ENCODE assay signal across 21 cellular contexts in genomic region chrX:47208108-47208507, GRCh38.
"Had no signal": no experiment of that assay in that cellular context is flagged by ENCODE, and none has a peak within 500 bp of the region (broad histone marks: within the 10 kb centered on the region; RNA-seq: fewer than 3 reads in every experiment).

No MANE protein-coding gene starts in this region.

- H3K4me2 ChIP-seq: KMS-11 had no signal

- H3K27me3 ChIP-seq: SJSA1 had no signal

- H3K4me3 Mint-ChIP-seq: IgD-negative memory B cell had no signal

- H3K4me1 ChIP-seq: SJSA1 had no signal

- ATAC-seq: K562 had no signal

- H3K27me3 Mint-ChIP-seq: IgD-negative memory B cell had no signal

- H3K4me3 ChIP-seq: K562, SJSA1, SK-N-MC had no signal

- H3K4me1 Mint-ChIP-seq: IgD-negative memory B cell had no signal

- H3K27ac Mint-ChIP-seq: IgD-negative memory B cell had no signal

- H3K27ac ChIP-seq: HL-60, KMS-11, SJSA1, SK-N-MC had no signal

- H3K9me3 ChIP-seq: SJSA1 had no signal

- H3K9me3 Mint-ChIP-seq: IgD-negative memory B cell had no signal

- H3K9ac ChIP-seq: KMS-11 had no signal

- DNase-seq: Kasumi-1, MM.1S, NCI-H1092 treated with DMSO at 0.1 percent for 48 hours, NCI-H1436, NCI-H1694, NCI-H187 treated with DMSO at 0.1 percent for 48 hours, NCI-H2029 treated with DMSO at 0.1 percent for 48 hours, NCI-H2227 treated with DMSO at 0.1 percent for 48 hours, NCI-H524 treated with DMSO at 0.1 percent for 48 hours, NCI-H69, NCI-H774, Right ventricle myocardium superior, RPMI8226, SIG-M5, SW 1271 had no signal
